Comparison of ENCODE assay signal across 15 cellular contexts in the genomic region with DNA sequence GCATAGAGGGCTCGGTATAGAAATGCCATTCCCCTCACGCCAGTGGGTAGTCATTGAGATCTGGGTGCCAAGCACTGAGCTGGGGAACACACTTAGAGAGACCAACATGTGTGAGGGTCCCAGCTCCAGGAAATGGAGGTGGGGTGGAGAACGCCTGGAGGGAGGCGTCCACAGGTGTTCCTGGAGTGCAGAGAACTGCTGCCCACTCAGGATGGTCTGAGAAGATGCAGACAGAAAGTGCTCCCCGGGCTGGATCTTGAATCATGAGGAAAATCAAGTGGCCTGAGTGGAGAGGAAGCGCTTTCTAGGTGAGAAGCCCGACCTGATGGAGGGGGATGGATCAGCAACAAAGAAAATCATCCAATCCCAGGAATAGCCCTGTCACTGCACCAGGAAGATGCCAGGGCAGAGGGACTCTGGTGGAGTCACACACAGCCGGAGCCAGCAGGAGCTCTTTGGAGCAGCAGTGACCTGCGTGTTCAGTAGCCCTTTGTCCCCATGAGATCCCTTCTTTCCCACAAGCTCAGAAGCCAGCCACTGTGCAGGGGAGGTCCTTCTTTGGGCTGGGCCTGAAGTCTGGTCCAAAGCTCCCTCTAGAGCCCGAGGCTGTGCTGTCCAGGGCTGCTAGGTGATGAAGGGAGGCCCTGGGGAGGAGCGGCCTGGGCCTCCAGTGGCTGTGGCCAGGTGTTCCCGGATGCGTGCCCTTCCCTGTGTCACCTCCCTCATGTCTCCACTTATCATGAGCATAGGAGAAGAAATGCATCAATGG.
A peak's percentile ranks its signal among the peaks of the same experiment; 100 is the strongest.
DNase-seq lines count a peak whose midpoint lies in the region; ATAC-seq and TF ChIP-seq lines count a peak whose summit lies in the region.
"Had no signal": no experiment of that assay in that cellular context is flagged by ENCODE, and none has a peak within 500 bp of the region (broad histone marks: within the 10 kb centered on the region; RNA-seq: fewer than 3 reads in every experiment).

No MANE protein-coding gene starts in this region.

- no peaks in the 10 kb centered on the region for H3K27me3 ChIP-seq in layer of hippocampus (ENCODE audit: control insufficient read depth, insufficient read depth, low read length)
- H3K27me3 ChIP-seq in subcutaneous abdominal adipose tissue (ENCODE audit: control insufficient read depth in 5 of 5, insufficient read depth in 4 of 5, low read length in 5 of 5) = no peaks in the 10 kb centered on the region

- no peak for ATAC-seq in activated CD8-positive, alpha-beta T cell treated with anti-CD3 and anti-CD28 coated beads, Interleukin-2, amount 10 ng/mL, durations not matched to agents 7 days and 5 days
- ATAC-seq in natural killer cell = no peak
- ATAC-seq in HG02642 (IDR thresholded peaks at IDR 0.05; ENCODE audit: poor library complexity, unreplicated experiment) = no peak
- ATAC-seq: esophagus mucosa had no signal

- intact Hi-C loops in natural killer cell (cut with micrococcal nuclease) = no loop called here

- POLR2A ChIA-PET in activated CD8-positive, alpha-beta T cell treated with anti-CD3 and anti-CD28 coated beads, Interleukin-2, amount 10 ng/mL, durations not matched to agents 7 days and 5 days (lab: Charles Lee) = interaction anchor here (1.2 kb wide), 1 partner anchor 15 kb away, joined by 3 read pairs; no protein-coding TSS in a partner anchor

- H3K36me3 ChIP-seq in subcutaneous abdominal adipose tissue (ENCODE audit: control insufficient read depth in 5 of 5, insufficient read depth in 5 of 5, low read length in 5 of 5) = peaks cover 0 to 42% (median 26%) of the 10 kb centered on the region in 5 donors
- H3K36me3 ChIP-seq: prostate gland had no signal

- H3K4me3 ChIP-seq in subcutaneous abdominal adipose tissue (ENCODE audit: low read depth in 1 of 5, low read length in 5 of 5) = no peak overlapping the region
- H3K4me3 ChIP-seq: prostate gland had no signal

- peaks cover 17% of the 10 kb centered on the region for H3K4me1 Mint-ChIP-seq in activated naive CD4-positive, alpha-beta T cell treated with anti-CD3 and anti-CD28 coated beads, Interleukin-2, amount 50 U/mL, for 24 hours
- peaks cover 10% of the 10 kb centered on the region for H3K4me1 Mint-ChIP-seq in activated CD8-positive, alpha-beta T cell treated with anti-CD3 and anti-CD28 coated beads, Interleukin-2, amount 10 ng/mL, durations not matched to agents 7 days and 5 days (ENCODE audit: low read depth)
- H3K4me1 Mint-ChIP-seq in natural killer cell = peaks cover 0 to 15% of the 10 kb centered on the region in 2 donors

- peak overlapping the region in 1 of 5 donors; percentile 11 for H3K9ac ChIP-seq in subcutaneous abdominal adipose tissue (ENCODE audit: low read length in 5 of 5)

- CTCF ChIA-PET in activated CD8-positive, alpha-beta T cell treated with anti-CD3 and anti-CD28 coated beads, Interleukin-2, amount 10 ng/mL, durations not matched to agents 7 days and 5 days (lab: Charles Lee) = interaction anchor here (0.9 to 3.4 kb wide), 3 partner anchors 15 to 132 kb away, joined by 4 to 20 read pairs (median 6); no protein-coding TSS in a partner anchor

- peak overlapping the region; percentile 23 for H3K27ac Mint-ChIP-seq in activated naive CD4-positive, alpha-beta T cell treated with anti-CD3 and anti-CD28 coated beads, Interleukin-2, amount 50 U/mL, for 24 hours
- H3K27ac Mint-ChIP-seq in activated CD8-positive, alpha-beta T cell treated with anti-CD3 and anti-CD28 coated beads, Interleukin-2, amount 10 ng/mL, durations not matched to agents 7 days and 5 days = peak overlapping the region; percentile 43
- H3K27ac Mint-ChIP-seq in natural killer cell = no peak overlapping the region
- H3K27ac Mint-ChIP-seq: activated CD4-positive, alpha-beta T cell treated with anti-CD3 and anti-CD28 coated beads, Interleukin-2, amount 10 ng/mL, durations not matched to agents 7 days and 5 days; memory B cell had no signal

- no peak for DNase-seq in activated naive CD4-positive, alpha-beta T cell treated with anti-CD3 and anti-CD28 coated beads, Interleukin-2, amount 50 U/mL, for 16 hours
- DNase-seq in activated CD8-positive, alpha-beta T cell treated with anti-CD3 and anti-CD28 coated beads, Interleukin-2, amount 10 ng/mL, durations not matched to agents 7 days and 5 days = no peak
- DNase-seq in natural killer cell = no peak
- no peak for DNase-seq in activated CD4-positive, alpha-beta T cell treated with anti-CD3 and anti-CD28 coated beads for 4 hours
- DNase-seq: ACHN; activated CD4-positive, alpha-beta T cell treated with anti-CD3 and anti-CD28 coated beads, Interleukin-2, amount 10 ng/mL, durations not matched to agents 7 days and 5 days; activated gamma-delta T cell; stimulated activated CD4-positive, alpha-beta T cell treated with anti-CD3 and anti-CD28 coated beads, Interleukin-2, amount 100 ng/mL, for 24 hours had no signal

- H3K9me3 ChIP-seq in subcutaneous abdominal adipose tissue (ENCODE audit: control insufficient read depth in 5 of 5, low read length in 5 of 5) = no peaks in the 10 kb centered on the region
- H3K9me3 ChIP-seq: prostate gland had no signal

- no peak overlapping the region for H3K4me3 Mint-ChIP-seq in activated naive CD4-positive, alpha-beta T cell treated with anti-CD3 and anti-CD28 coated beads, Interleukin-2, amount 50 U/mL, for 24 hours
- no peak overlapping the region for H3K4me3 Mint-ChIP-seq in activated CD8-positive, alpha-beta T cell treated with anti-CD3 and anti-CD28 coated beads, Interleukin-2, amount 10 ng/mL, durations not matched to agents 7 days and 5 days
- H3K4me3 Mint-ChIP-seq in natural killer cell = no peak overlapping the region
- H3K4me3 Mint-ChIP-seq: activated CD4-positive, alpha-beta T cell treated with anti-CD3 and anti-CD28 coated beads, Interleukin-2, amount 10 ng/mL, durations not matched to agents 7 days and 5 days; memory B cell had no signal

- H3K4me1 ChIP-seq in subcutaneous abdominal adipose tissue (ENCODE audit: control insufficient read depth in 5 of 5, insufficient read depth in 5 of 5, low read length in 5 of 5) = peaks cover 0 to 67% (median 43%) of the 10 kb centered on the region in 5 donors
- H3K4me1 ChIP-seq: prostate gland had no signal

- H3K36me3 Mint-ChIP-seq in activated naive CD4-positive, alpha-beta T cell treated with anti-CD3 and anti-CD28 coated beads, Interleukin-2, amount 50 U/mL, for 24 hours = peaks cover 14% of the 10 kb centered on the region
- peaks cover 70% of the 10 kb centered on the region for H3K36me3 Mint-ChIP-seq in activated CD8-positive, alpha-beta T cell treated with anti-CD3 and anti-CD28 coated beads, Interleukin-2, amount 10 ng/mL, durations not matched to agents 7 days and 5 days (ENCODE audit: low read depth)
- peaks cover 7% of the 10 kb centered on the region for H3K36me3 Mint-ChIP-seq in natural killer cell

- no peaks in the 10 kb centered on the region for H3K9me3 Mint-ChIP-seq in activated naive CD4-positive, alpha-beta T cell treated with anti-CD3 and anti-CD28 coated beads, Interleukin-2, amount 50 U/mL, for 24 hours
- no peaks in the 10 kb centered on the region for H3K9me3 Mint-ChIP-seq in activated CD8-positive, alpha-beta T cell treated with anti-CD3 and anti-CD28 coated beads, Interleukin-2, amount 10 ng/mL, durations not matched to agents 7 days and 5 days (ENCODE audit: insufficient read depth)
- no peaks in the 10 kb centered on the region for H3K9me3 Mint-ChIP-seq in natural killer cell
- H3K9me3 Mint-ChIP-seq: activated CD4-positive, alpha-beta T cell treated with anti-CD3 and anti-CD28 coated beads, Interleukin-2, amount 10 ng/mL, durations not matched to agents 7 days and 5 days; memory B cell had no signal

- no peaks in the 10 kb centered on the region for H3K27me3 Mint-ChIP-seq in activated naive CD4-positive, alpha-beta T cell treated with anti-CD3 and anti-CD28 coated beads, Interleukin-2, amount 50 U/mL, for 24 hours
- no peaks in the 10 kb centered on the region for H3K27me3 Mint-ChIP-seq in activated CD8-positive, alpha-beta T cell treated with anti-CD3 and anti-CD28 coated beads, Interleukin-2, amount 10 ng/mL, durations not matched to agents 7 days and 5 days (ENCODE audit: low read depth)
- no peaks in the 10 kb centered on the region for H3K27me3 Mint-ChIP-seq in natural killer cell (ENCODE audit: low read depth in 2 of 2)
- H3K27me3 Mint-ChIP-seq: activated CD4-positive, alpha-beta T cell treated with anti-CD3 and anti-CD28 coated beads, Interleukin-2, amount 10 ng/mL, durations not matched to agents 7 days and 5 days; memory B cell had no signal

- H3K27ac ChIP-seq in layer of hippocampus (ENCODE audit: low read depth, low read length) (peak overlapping the region; percentile 1), subcutaneous abdominal adipose tissue (ENCODE audit: low read depth, low read length) (peak overlapping the region; percentile 63)
- H3K27ac ChIP-seq: prostate gland had no signal

- no peak for TF ChIP-seq CTCF in natural killer cell (IDR thresholded peaks at IDR 0.05)

Comparison
In these comparisons a context has a peak if more than half of its experiments do, and no peak if none do; other contexts are left out.
1. H3K27ac Mint-ChIP-seq: peak in activated naive CD4-positive, alpha-beta T cell treated with anti-CD3 and anti-CD28 coated beads, Interleukin-2, amount 50 U/mL, for 24 hours (single experiment) and activated CD8-positive, alpha-beta T cell treated with anti-CD3 and anti-CD28 coated beads, Interleukin-2, amount 10 ng/mL, durations not matched to agents 7 days and 5 days (single experiment); none in natural killer cell (0 of 2).